ENCODE assay signal across 13 cellular contexts in the genomic region with DNA sequence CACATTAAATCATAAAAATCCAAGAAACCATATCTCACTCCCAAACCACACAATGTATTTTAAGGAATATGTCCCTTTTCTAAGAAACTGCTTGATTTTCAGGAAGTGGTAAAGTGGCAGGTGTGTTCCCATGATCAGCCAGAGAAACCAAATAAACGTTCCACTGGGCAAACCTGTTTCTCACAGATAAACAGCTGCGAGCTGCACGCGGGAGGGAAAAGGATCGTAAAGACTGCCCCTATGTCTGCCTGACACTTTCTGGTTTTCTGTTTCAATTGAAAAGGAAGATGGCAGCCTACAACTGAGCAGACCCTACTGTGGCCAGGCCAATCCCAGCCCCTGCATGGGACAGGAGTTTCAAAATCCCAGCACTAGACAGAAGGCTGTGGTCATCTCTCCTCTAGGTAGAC. TPM values are rescaled to one million over a fixed set of nuclear protein-coding genes. Genes with fewer than 3 reads are reported as not detected.
DNase-seq lines count a peak whose midpoint lies in the region; ATAC-seq and TF ChIP-seq lines count a peak whose summit lies in the region.
"Had no signal": no experiment of that assay in that cellular context is flagged by ENCODE, and none has a peak within 500 bp of the region (broad histone marks: within the 10 kb centered on the region; RNA-seq: fewer than 3 reads in every experiment).

No MANE protein-coding gene starts in this region.

- H2AFZ ChIP-seq in OCI-LY3 (ENCODE audit: low read depth, low read length), result no peak overlapping the region

- H3K4me1 ChIP-seq in OCI-LY3 (ENCODE audit: low read length), result peaks cover 15% of the 10 kb centered on the region
- peaks cover 7 to 27% of the 10 kb centered on the region in 2 donors for H3K4me1 ChIP-seq in lung (ENCODE audit: control insufficient read depth in 2 of 2, insufficient read depth in 2 of 2, low read length in 2 of 2)

- WGBS in lung, 2 donors, result 43 to 44% methylated on average over 5 of the region's 5 CpGs

- no peaks in the 10 kb centered on the region; the same call in 1 of the 2 replicates for H4K20me1 ChIP-seq in OCI-LY3 (ENCODE audit: insufficient read depth, low read length)

- TF ChIP-seq CTCF in OCI-LY3 (IDR thresholded peaks at IDR 0.05; ENCODE audit: low read depth, low read length), result no peak
- no peak for TF ChIP-seq CTCF in lung (IDR thresholded peaks at IDR 0.05; ENCODE audit: control extremely low read depth, extremely low read depth)

- no peak overlapping the region for H3K9ac ChIP-seq in OCI-LY3 (ENCODE audit: low read length)
- H3K9ac ChIP-seq: SK-N-SH had no signal

- H3K4me3 ChIP-seq in Jurkat, Clone E6-1 (ENCODE audit: low read length), result peak overlapping the region; percentile 30
- H3K4me3 ChIP-seq in OCI-LY3 (ENCODE audit: low read length), result no peak overlapping the region
- no peak overlapping the region for H3K4me3 ChIP-seq in lung

- H3K36me3 ChIP-seq in OCI-LY3 (replicated peaks; ENCODE audit: low read depth, low read length) (no peaks in the 10 kb centered on the region), lung (ENCODE audit: control insufficient read depth in 2 of 2, insufficient read depth in 2 of 2, low read length in 2 of 2) (no peaks in the 10 kb centered on the region)

- no peak for ATAC-seq in lung (ENCODE audit: insufficient read depth, low FRiP score)
- no peak for ATAC-seq in GM19324 (IDR thresholded peaks at IDR 0.05; ENCODE audit: low FRiP score, unreplicated experiment)
- no peak for ATAC-seq in GM18498 (IDR thresholded peaks at IDR 0.05; ENCODE audit: unreplicated experiment)
- ATAC-seq in GM18909 (IDR thresholded peaks at IDR 0.05; ENCODE audit: poor library complexity, unreplicated experiment), result no peak
- ATAC-seq: naive thymus-derived CD4-positive, alpha-beta T cell had no signal

- H3K27ac ChIP-seq in OCI-LY3 (ENCODE audit: low read length), result no peak overlapping the region
- peak overlapping the region; percentile 52 for H3K27ac ChIP-seq in lung (ENCODE audit: low read depth in 1 of 2, low read length in 1 of 2)

- DNase-seq in COLO668 (lab: John Stamatoyannopoulos, UW; ENCODE audit: unreplicated experiment), result peak; percentile 85
- peak; percentile 97 for DNase-seq in Jurkat, Clone E6-1 (ENCODE audit: low read depth, low spot score)
- no peak for DNase-seq in lung (ENCODE audit: low spot score)
- no peak for DNase-seq in AML-193 (lab: John Stamatoyannopoulos, UW)
- DNase-seq: activated CD4-positive, alpha-beta T cell treated with anti-CD3 and anti-CD28 coated beads, Interleukin-2, amount 50 U/mL, for 1 hour; CD4-positive, alpha-beta memory T cell; naive thymus-derived CD4-positive, alpha-beta T cell; SK-N-SH; stimulated activated CD4-positive, alpha-beta T cell treated with anti-CD3 and anti-CD28 coated beads, Interleukin-2, amount 100 ng/mL, for 24 hours had no signal

- H3K4me2 ChIP-seq in OCI-LY3 (ENCODE audit: low read length), result peak overlapping the region; percentile 14
- H3K4me2 ChIP-seq: SK-N-SH had no signal

- H3K27me3 ChIP-seq in OCI-LY3 (ENCODE audit: low read depth, low read length) (no peaks in the 10 kb centered on the region), lung (ENCODE audit: control insufficient read depth, insufficient read depth) (no peaks in the 10 kb centered on the region)

- H3K9me3 ChIP-seq in OCI-LY3 (ENCODE audit: insufficient read depth, low read length) (no peaks in the 10 kb centered on the region), lung (ENCODE audit: control insufficient read depth in 2 of 2, insufficient read depth in 1 of 2, low read length in 1 of 2) (no peaks in the 10 kb centered on the region)
- H3K9me3 ChIP-seq: SK-N-SH had no signal

- 0 out of 2 replicates have a peak, but pooled peaks cover 4% of the 10 kb centered on the region for H3K79me2 ChIP-seq in OCI-LY3 (ENCODE audit: low read length)

RNA-seq across cellular contexts. Expression of gene HIVEP3, which starts 36.6 kb away (rescaled TPM):
- polyA plus RNA-seq in Jurkat, Clone E6-1 (2012; ENCODE audit: insufficient read depth, insufficient read length), result 13.6 TPM
- 10 to 100 TPM in 1 of 2 donors, 1 to 10 TPM in 1; 8.9 to 14.7 TPM for total RNA-seq in lung
- polyA plus RNA-seq in lung, result 1 to 10 TPM; 7.0 to 8.7 TPM

Comparison
In these comparisons a context has a peak if more than half of its experiments do, and no peak if none do; other contexts are left out.
1. DNase-seq: peak in COLO668 (single experiment) and Jurkat, Clone E6-1 (single experiment); none in lung (single experiment) and AML-193 (0 of 2).